In the genomic region with DNA sequence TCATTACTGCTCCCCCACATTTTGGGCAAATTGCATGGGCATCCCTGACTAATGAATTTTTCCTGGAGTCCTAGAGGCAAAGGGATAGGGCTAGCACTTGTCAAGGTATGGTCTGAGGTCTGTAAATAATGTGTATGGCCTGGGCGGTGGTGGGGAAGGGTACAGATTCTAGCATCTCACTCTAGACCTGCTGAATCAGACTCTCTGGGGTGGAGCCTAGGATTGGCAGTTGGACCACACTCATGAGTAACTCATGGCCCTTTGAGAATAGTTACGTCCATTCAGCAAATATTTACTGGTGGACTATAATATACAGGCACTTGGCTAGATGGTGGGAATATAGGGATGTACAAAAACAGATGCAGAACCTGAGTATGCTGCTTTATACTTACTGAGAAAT, we compare ENCODE assay signal across 15 cellular contexts.
DNase-seq lines count a peak whose midpoint lies in the region; ATAC-seq and TF ChIP-seq lines count a peak whose summit lies in the region.
"Had no signal": no experiment of that assay in that cellular context is flagged by ENCODE, and none has a peak within 500 bp of the region (broad histone marks: within the 10 kb centered on the region; RNA-seq: fewer than 3 reads in every experiment).

No MANE protein-coding gene starts in this region.

- H3K27ac ChIP-seq in SK-N-SH (ENCODE audit: low read depth in 2 of 2, low read length in 1 of 2) = no peak overlapping the region
- H3K27ac ChIP-seq: 22Rv1 had no signal

- CTCF ChIA-PET in SK-N-SH (lab: Yijun Ruan, JAX) = no interaction called here

- H2AFZ ChIP-seq in SK-N-SH (ENCODE audit: low read depth) = no peak overlapping the region

- DNase-seq in Right ventricle myocardium inferior (ENCODE audit: missing footprints) (no peak), cardiac septum (ENCODE audit: low spot score) (no peak), LHCN-M2 (ENCODE audit: low read depth) (peak; percentile 56), left ventricle myocardium superior (no peak), stromal cell of bone marrow (ENCODE audit: low read depth) (peak; percentile 11), SK-N-SH (no peak), cerebellum (ENCODE audit: low spot score) (no peak)
- DNase-seq: CD8-positive, alpha-beta T cell; COR-L47; DMS153; DMS79 treated with DMSO at 0.1 percent for 48 hours; EL had no signal

- H3K4me2 ChIP-seq in SK-N-SH = no peak overlapping the region

- H3K4me1 ChIP-seq in SK-N-SH (ENCODE audit: control insufficient read depth in 1 of 2, insufficient read depth in 2 of 2, low read depth in 1 of 2, low read length in 1 of 2) = no peaks in the 10 kb centered on the region
- H3K4me1 ChIP-seq: HAP-1 had no signal

- WGBS in SK-N-SH (ENCODE audit: low lambda C conversion rate) = 24% methylated on average over 2 of the region's 2 CpGs

- ATAC-seq in Right ventricle myocardium inferior (peak; percentile 47), left ventricle myocardium superior (peak; percentile 45), GM18861 (IDR thresholded peaks at IDR 0.05; ENCODE audit: unreplicated experiment) (no peak)
- ATAC-seq: CD8-positive, alpha-beta T cell had no signal

- H3F3A ChIP-seq in SK-N-SH (replicated peaks; ENCODE audit: insufficient read depth) = no peaks in the 10 kb centered on the region

- no peaks in the 10 kb centered on the region for H4K20me1 ChIP-seq in SK-N-SH (ENCODE audit: insufficient read depth)

- intact Hi-C loops in Right ventricle myocardium inferior (cut with DNase I) (no loop called here), cardiac septum (cut with DNase I) (no loop called here), left ventricle myocardium superior (cut with micrococcal nuclease) (no loop called here)

- no peak overlapping the region for H3K9ac ChIP-seq in SK-N-SH

- POLR2A ChIA-PET in SK-N-SH (lab: Yijun Ruan, JAX) = no interaction called here

- TF ChIP-seq EP300 in SK-N-SH (IDR thresholded peaks at IDR 0.05; ENCODE audit: borderline replicate concordance in 1 of 2, low read depth in 1 of 2, low read length in 1 of 2) = no peak

- H3K9me2 ChIP-seq in SK-N-SH = no peaks in the 10 kb centered on the region

- no peak for TF ChIP-seq RAD21 in SK-N-SH (IDR thresholded peaks at IDR 0.05; ENCODE audit: low read length)

- H3K27me3 ChIP-seq in SK-N-SH (ENCODE audit: insufficient read depth) = no peaks in the 10 kb centered on the region

- H3K4me3 ChIP-seq in SK-N-SH (ENCODE audit: low read depth in 2 of 2, low read length in 1 of 2) = no peak overlapping the region
- H3K4me3 ChIP-seq: HAP-1 had no signal

- TF ChIP-seq CTCF in SK-N-SH (IDR thresholded peaks at IDR 0.05) = no peak

- H3K9me3 ChIP-seq in SK-N-SH = no peaks in the 10 kb centered on the region
- H3K9me3 ChIP-seq: HAP-1 had no signal

- H3K36me3 ChIP-seq in SK-N-SH (replicated peaks in 1 of 2; ENCODE audit: control insufficient read depth in 1 of 2, insufficient read depth in 2 of 2, low read length in 1 of 2) = no peaks in the 10 kb centered on the region
- H3K36me3 ChIP-seq: HAP-1 had no signal

- H3K79me2 ChIP-seq in SK-N-SH (ENCODE audit: insufficient read depth) = no peaks in the 10 kb centered on the region

TF ChIP-seq in SK-N-SH, 30 proteins besides CTCF, POLR2A, EP300 and RAD21:
- TF ChIP-seq RCOR1 (IDR thresholded peaks at IDR 0.05; ENCODE audit: low read length) (no peak), CHD2 (IDR thresholded peaks at IDR 0.05; ENCODE audit: low read length, partially characterized antibody) (no peak), GATA2 (CRISPR knock-in tag; IDR thresholded peaks at IDR 0.05) (no peak), ELF1 (IDR thresholded peaks at IDR 0.05) (no peak), SMC3 (IDR thresholded peaks at IDR 0.05; ENCODE audit: low read depth, low read length) (no peak), SIN3A (IDR thresholded peaks at IDR 0.05; ENCODE audit: borderline replicate concordance, low read depth, low read length) (no peak), FOXM1 (IDR thresholded peaks at IDR 0.05; ENCODE audit: low read depth) (no peak), NRF1 (IDR thresholded peaks at IDR 0.05; ENCODE audit: low read depth, low read length) (no peak), NFIC (IDR thresholded peaks at IDR 0.05; ENCODE audit: borderline replicate concordance) (no peak), POLR2AphosphoS5 (IDR thresholded peaks at IDR 0.05; ENCODE audit: low read depth, low read length) (no peak)
- TF ChIP-seq, protein P1, sequence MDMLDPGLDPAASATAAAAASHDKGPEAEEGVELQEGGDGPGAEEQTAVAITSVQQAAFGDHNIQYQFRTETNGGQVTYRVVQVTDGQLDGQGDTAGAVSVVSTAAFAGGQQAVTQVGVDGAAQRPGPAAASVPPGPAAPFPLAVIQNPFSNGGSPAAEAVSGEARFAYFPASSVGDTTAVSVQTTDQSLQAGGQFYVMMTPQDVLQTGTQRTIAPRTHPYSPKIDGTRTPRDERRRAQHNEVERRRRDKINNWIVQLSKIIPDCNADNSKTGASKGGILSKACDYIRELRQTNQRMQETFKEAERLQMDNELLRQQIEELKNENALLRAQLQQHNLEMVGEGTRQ (IDR thresholded peaks at IDR 0.05; ENCODE audit: borderline replicate concordance, low read depth, low read length) = no peak
- TF ChIP-seq, protein P2, sequence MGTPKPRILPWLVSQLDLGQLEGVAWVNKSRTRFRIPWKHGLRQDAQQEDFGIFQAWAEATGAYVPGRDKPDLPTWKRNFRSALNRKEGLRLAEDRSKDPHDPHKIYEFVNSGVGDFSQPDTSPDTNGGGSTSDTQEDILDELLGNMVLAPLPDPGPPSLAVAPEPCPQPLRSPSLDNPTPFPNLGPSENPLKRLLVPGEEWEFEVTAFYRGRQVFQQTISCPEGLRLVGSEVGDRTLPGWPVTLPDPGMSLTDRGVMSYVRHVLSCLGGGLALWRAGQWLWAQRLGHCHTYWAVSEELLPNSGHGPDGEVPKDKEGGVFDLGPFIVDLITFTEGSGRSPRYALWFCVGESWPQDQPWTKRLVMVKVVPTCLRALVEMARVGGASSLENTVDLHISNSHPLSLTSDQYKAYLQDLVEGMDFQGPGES (IDR thresholded peaks at IDR 0.05; ENCODE audit: low read depth, low read length) = no peak
- TF ChIP-seq, protein P3, sequence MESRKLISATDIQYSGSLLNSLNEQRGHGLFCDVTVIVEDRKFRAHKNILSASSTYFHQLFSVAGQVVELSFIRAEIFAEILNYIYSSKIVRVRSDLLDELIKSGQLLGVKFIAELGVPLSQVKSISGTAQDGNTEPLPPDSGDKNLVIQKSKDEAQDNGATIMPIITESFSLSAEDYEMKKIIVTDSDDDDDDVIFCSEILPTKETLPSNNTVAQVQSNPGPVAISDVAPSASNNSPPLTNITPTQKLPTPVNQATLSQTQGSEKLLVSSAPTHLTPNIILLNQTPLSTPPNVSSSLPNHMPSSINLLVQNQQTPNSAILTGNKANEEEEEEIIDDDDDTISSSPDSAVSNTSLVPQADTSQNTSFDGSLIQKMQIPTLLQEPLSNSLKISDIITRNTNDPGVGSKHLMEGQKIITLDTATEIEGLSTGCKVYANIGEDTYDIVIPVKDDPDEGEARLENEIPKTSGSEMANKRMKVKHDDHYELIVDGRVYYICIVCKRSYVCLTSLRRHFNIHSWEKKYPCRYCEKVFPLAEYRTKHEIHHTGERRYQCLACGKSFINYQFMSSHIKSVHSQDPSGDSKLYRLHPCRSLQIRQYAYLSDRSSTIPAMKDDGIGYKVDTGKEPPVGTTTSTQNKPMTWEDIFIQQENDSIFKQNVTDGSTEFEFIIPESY (IDR thresholded peaks at IDR 0.05; ENCODE audit: borderline replicate concordance, low read depth) = no peak
- TF ChIP-seq, protein P4, sequence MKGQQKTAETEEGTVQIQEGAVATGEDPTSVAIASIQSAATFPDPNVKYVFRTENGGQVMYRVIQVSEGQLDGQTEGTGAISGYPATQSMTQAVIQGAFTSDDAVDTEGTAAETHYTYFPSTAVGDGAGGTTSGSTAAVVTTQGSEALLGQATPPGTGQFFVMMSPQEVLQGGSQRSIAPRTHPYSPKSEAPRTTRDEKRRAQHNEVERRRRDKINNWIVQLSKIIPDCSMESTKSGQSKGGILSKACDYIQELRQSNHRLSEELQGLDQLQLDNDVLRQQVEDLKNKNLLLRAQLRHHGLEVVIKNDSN (IDR thresholded peaks at IDR 0.05; ENCODE audit: borderline replicate concordance, low read depth) = no peak
- TF ChIP-seq, protein P5, sequence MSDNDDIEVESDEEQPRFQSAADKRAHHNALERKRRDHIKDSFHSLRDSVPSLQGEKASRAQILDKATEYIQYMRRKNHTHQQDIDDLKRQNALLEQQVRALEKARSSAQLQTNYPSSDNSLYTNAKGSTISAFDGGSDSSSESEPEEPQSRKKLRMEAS (IDR thresholded peaks at IDR 0.05; ENCODE audit: low read depth) = no peak
- TF ChIP-seq, protein P6, sequence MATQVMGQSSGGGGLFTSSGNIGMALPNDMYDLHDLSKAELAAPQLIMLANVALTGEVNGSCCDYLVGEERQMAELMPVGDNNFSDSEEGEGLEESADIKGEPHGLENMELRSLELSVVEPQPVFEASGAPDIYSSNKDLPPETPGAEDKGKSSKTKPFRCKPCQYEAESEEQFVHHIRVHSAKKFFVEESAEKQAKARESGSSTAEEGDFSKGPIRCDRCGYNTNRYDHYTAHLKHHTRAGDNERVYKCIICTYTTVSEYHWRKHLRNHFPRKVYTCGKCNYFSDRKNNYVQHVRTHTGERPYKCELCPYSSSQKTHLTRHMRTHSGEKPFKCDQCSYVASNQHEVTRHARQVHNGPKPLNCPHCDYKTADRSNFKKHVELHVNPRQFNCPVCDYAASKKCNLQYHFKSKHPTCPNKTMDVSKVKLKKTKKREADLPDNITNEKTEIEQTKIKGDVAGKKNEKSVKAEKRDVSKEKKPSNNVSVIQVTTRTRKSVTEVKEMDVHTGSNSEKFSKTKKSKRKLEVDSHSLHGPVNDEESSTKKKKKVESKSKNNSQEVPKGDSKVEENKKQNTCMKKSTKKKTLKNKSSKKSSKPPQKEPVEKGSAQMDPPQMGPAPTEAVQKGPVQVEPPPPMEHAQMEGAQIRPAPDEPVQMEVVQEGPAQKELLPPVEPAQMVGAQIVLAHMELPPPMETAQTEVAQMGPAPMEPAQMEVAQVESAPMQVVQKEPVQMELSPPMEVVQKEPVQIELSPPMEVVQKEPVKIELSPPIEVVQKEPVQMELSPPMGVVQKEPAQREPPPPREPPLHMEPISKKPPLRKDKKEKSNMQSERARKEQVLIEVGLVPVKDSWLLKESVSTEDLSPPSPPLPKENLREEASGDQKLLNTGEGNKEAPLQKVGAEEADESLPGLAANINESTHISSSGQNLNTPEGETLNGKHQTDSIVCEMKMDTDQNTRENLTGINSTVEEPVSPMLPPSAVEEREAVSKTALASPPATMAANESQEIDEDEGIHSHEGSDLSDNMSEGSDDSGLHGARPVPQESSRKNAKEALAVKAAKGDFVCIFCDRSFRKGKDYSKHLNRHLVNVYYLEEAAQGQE (IDR thresholded peaks at IDR 0.05; ENCODE audit: low read depth, low read length) = no peak
TF ChIP-seq in SK-N-SH: peak in this region for 0.

Comparison
In these comparisons a context has a peak if more than half of its experiments do, and no peak if none do; other contexts are left out.
1. DNase-seq: peak in LHCN-M2 (single experiment) and stromal cell of bone marrow (single experiment); none in Right ventricle myocardium inferior (single experiment), cardiac septum (single experiment), left ventricle myocardium superior (single experiment), SK-N-SH (single experiment) and cerebellum (single experiment).